Comparison of ENCODE assay signal across 1 cellular context in the genomic region with DNA sequence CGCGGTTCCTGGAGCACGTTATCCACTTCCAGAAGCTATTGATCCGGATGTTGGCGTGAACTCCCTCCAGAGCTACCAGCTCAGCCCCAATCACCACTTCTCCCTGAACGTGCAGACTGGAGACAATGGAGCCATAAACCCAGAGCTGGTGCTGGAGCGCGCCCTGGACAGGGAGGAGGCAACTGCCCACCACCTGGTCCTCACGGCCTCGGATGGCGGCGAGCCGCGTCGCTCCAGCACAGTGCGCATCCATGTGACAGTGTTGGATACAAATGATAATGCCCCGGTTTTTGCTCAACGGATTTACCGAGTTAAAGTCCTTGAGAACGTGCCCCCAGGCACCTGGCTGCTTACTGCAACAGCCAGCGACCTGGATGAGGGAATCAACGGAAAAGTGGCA.
TF ChIP-seq lines count a peak whose summit lies in the region.

No MANE protein-coding gene starts in this region.

TF ChIP-seq in K562, 482 proteins besides CTCF, POLR2A, EP300 and RAD21:
- no peak for TF ChIP-seq ZNF830 (CRISPR knock-in tag; IDR thresholded peaks at IDR 0.05)
- TF ChIP-seq, protein P1, sequence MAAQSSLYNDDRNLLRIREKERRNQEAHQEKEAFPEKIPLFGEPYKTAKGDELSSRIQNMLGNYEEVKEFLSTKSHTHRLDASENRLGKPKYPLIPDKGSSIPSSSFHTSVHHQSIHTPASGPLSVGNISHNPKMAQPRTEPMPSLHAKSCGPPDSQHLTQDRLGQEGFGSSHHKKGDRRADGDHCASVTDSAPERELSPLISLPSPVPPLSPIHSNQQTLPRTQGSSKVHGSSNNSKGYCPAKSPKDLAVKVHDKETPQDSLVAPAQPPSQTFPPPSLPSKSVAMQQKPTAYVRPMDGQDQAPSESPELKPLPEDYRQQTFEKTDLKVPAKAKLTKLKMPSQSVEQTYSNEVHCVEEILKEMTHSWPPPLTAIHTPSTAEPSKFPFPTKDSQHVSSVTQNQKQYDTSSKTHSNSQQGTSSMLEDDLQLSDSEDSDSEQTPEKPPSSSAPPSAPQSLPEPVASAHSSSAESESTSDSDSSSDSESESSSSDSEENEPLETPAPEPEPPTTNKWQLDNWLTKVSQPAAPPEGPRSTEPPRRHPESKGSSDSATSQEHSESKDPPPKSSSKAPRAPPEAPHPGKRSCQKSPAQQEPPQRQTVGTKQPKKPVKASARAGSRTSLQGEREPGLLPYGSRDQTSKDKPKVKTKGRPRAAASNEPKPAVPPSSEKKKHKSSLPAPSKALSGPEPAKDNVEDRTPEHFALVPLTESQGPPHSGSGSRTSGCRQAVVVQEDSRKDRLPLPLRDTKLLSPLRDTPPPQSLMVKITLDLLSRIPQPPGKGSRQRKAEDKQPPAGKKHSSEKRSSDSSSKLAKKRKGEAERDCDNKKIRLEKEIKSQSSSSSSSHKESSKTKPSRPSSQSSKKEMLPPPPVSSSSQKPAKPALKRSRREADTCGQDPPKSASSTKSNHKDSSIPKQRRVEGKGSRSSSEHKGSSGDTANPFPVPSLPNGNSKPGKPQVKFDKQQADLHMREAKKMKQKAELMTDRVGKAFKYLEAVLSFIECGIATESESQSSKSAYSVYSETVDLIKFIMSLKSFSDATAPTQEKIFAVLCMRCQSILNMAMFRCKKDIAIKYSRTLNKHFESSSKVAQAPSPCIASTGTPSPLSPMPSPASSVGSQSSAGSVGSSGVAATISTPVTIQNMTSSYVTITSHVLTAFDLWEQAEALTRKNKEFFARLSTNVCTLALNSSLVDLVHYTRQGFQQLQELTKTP (IDR thresholded peaks at IDR 0.05; ENCODE audit: low read depth in 1 of 2, partially characterized antibody in 2 of 2), result no peak
- TF ChIP-seq ZNF507 (tag; conservative IDR thresholded peaks at IDR 0.05), result no peak
- no peak for TF ChIP-seq ZFP36 (IDR thresholded peaks at IDR 0.05; ENCODE audit: low read depth, low read length, partially characterized antibody)
- TF ChIP-seq USF1 (CRISPR knock-in tag; IDR thresholded peaks at IDR 0.05), result no peak
